ENCODE assay signal across 12 cellular contexts in genomic region chr11:124896071-124896750, GRCh38. TPM values are rescaled to one million over a fixed set of nuclear protein-coding genes. Genes with fewer than 3 reads are reported as not detected.
DNase-seq lines count a peak whose midpoint lies in the region; ATAC-seq and TF ChIP-seq lines count a peak whose summit lies in the region.
"Had no signal": no experiment of that assay in that cellular context is flagged by ENCODE, and none has a peak within 500 bp of the region (broad histone marks: within the 10 kb centered on the region; RNA-seq: fewer than 3 reads in every experiment).

No MANE protein-coding gene starts in this region.

- intact Hi-C loops in dorsolateral prefrontal cortex (cut with DNase I) (no loop called here), upper lobe of right lung (cut with DNase I) (no loop called here)

- H3K36me3 Mint-ChIP-seq in nephron progenitor cell (ENCODE audit: low read depth): no peaks in the 10 kb centered on the region

- H3K27me3 ChIP-seq in dorsolateral prefrontal cortex: no peaks in the 10 kb centered on the region
- H3K27me3 ChIP-seq in upper lobe of right lung: no peaks in the 10 kb centered on the region

- peaks cover 40% of the 10 kb centered on the region for H3K4me1 ChIP-seq in upper lobe of right lung

- peak overlapping the region in 49 of 59 donors; percentile 22 to 93 (median 87) for H3K27ac ChIP-seq in dorsolateral prefrontal cortex
- H3K27ac ChIP-seq in upper lobe of right lung: peak overlapping the region; percentile 79

- peak; percentile 52 for DNase-seq in activated CD8-positive, alpha-beta memory T cell treated with anti-CD3 and anti-CD28 coated beads for 24 hours
- no peak for DNase-seq in activated CD8-positive, alpha-beta memory T cell treated with anti-CD3 and anti-CD28 coated beads, Interleukin-2, amount 50 U/mL, for 48 hours
- DNase-seq in dorsolateral prefrontal cortex (no peak), nephron progenitor cell (no peak), upper lobe of right lung (no peak), NCI-H69 (lab: John Stamatoyannopoulos, UW) (no peak), NCI-H1417 treated with DMSO at 0.1 percent for 48 hours (lab: John Stamatoyannopoulos, UW) (no peak), OCI-M1 (lab: John Stamatoyannopoulos, UW) (no peak)
- DNase-seq: activated CD4-positive, alpha-beta T cell treated with anti-CD3 and anti-CD28 coated beads, Interleukin-2, amount 10 ng/mL, durations not matched to agents 24 days and 14 days; T-helper 1 cell had no signal

- H3K4me3 ChIP-seq in dorsolateral prefrontal cortex (peak overlapping the region in 37 of 59 donors; percentile 2 to 55 (median 31)), upper lobe of right lung (peak overlapping the region; percentile 50)

- H3K9me3 ChIP-seq in upper lobe of right lung: no peaks in the 10 kb centered on the region

- peaks cover 49% of the 10 kb centered on the region for H3K4me1 Mint-ChIP-seq in nephron progenitor cell
- H3K4me1 Mint-ChIP-seq: activated T-helper 17 cell treated with anti-CD3 and anti-CD28 coated beads, Interleukin-2, amount 50 U/mL, for 72 hours had no signal

- TF ChIP-seq CTCF in dorsolateral prefrontal cortex (IDR thresholded peaks at IDR 0.05 in 54 of 56, conservative IDR thresholded peaks at IDR 0.05 in 2 of 56; ENCODE audit: low read depth in 1 of 56, partially characterized antibody in 56 of 56): no peak
- no peak for TF ChIP-seq CTCF in nephron progenitor cell (IDR thresholded peaks at IDR 0.05)
- TF ChIP-seq CTCF in upper lobe of right lung (IDR thresholded peaks at IDR 0.05): no peak

- peaks cover 29% of the 10 kb centered on the region for H3K27me3 Mint-ChIP-seq in nephron progenitor cell (ENCODE audit: low read depth, poor library complexity)

- ATAC-seq in upper lobe of right lung: no peak
- ATAC-seq: activated T-helper 17 cell treated with anti-CD3 and anti-CD28 coated beads, Interleukin-2, amount 50 U/mL, for 72 hours had no signal

- no peak overlapping the region for H3K4me3 Mint-ChIP-seq in nephron progenitor cell
- H3K4me3 Mint-ChIP-seq: activated CD4-positive, alpha-beta T cell treated with anti-CD3 and anti-CD28 coated beads, Interleukin-2, amount 10 ng/mL, durations not matched to agents 24 days and 14 days; activated T-helper 17 cell treated with anti-CD3 and anti-CD28 coated beads, Interleukin-2, amount 50 U/mL, for 72 hours had no signal

- H3K36me3 ChIP-seq in upper lobe of right lung: no peaks in the 10 kb centered on the region

- H3K27ac Mint-ChIP-seq in nephron progenitor cell: peak overlapping the region; percentile 86
- H3K27ac Mint-ChIP-seq: activated CD4-positive, alpha-beta T cell treated with anti-CD3 and anti-CD28 coated beads, Interleukin-2, amount 10 ng/mL, durations not matched to agents 24 days and 14 days; activated T-helper 17 cell treated with anti-CD3 and anti-CD28 coated beads, Interleukin-2, amount 50 U/mL, for 72 hours had no signal

- H3K9me3 Mint-ChIP-seq in nephron progenitor cell: no peaks in the 10 kb centered on the region
- H3K9me3 Mint-ChIP-seq: activated CD4-positive, alpha-beta T cell treated with anti-CD3 and anti-CD28 coated beads, Interleukin-2, amount 10 ng/mL, durations not matched to agents 24 days and 14 days; activated T-helper 17 cell treated with anti-CD3 and anti-CD28 coated beads, Interleukin-2, amount 50 U/mL, for 72 hours had no signal

RNA-seq across cellular contexts. Expression of gene ROBO4, which starts 1.5 kb away (rescaled TPM):
- total RNA-seq in dorsolateral prefrontal cortex: 10 to 100 TPM in 87 of 120 experiments, 1 to 10 TPM in 33; 5.0 to 28.8 (median 11.9) TPM
- 75.0 TPM for total RNA-seq in upper lobe of right lung
- total RNA-seq: activated CD4-positive, alpha-beta T cell treated with anti-CD3 and anti-CD28 coated beads, Interleukin-2, amount 10 ng/mL, durations not matched to agents 24 days and 14 days; activated T-helper 17 cell treated with anti-CD3 and anti-CD28 coated beads, Interleukin-2, amount 50 U/mL, for 72 hours had no signal

RNA-seq across cellular contexts. Expression of gene HEPN1, which starts 22.8 kb away (rescaled TPM):
- total RNA-seq in dorsolateral prefrontal cortex (under 1 TPM in 18 of 120 experiments, not detected in 102; 0.27 to 0.80 (median 0.43) TPM), upper lobe of right lung (not detected)
- total RNA-seq: activated CD4-positive, alpha-beta T cell treated with anti-CD3 and anti-CD28 coated beads, Interleukin-2, amount 10 ng/mL, durations not matched to agents 24 days and 14 days; activated T-helper 17 cell treated with anti-CD3 and anti-CD28 coated beads, Interleukin-2, amount 50 U/mL, for 72 hours; subcutaneous adipose tissue had no signal

RNA-seq across cellular contexts. Expression of gene ROBO3, which starts 31.0 kb away (rescaled TPM):
- total RNA-seq in dorsolateral prefrontal cortex (10 to 100 TPM; 18.0 to 58.3 (median 28.9) TPM), upper lobe of right lung (12.6 TPM)

RNA-seq across cellular contexts. Expression of gene HEPACAM, which starts 39.6 kb away (rescaled TPM):
- total RNA-seq in dorsolateral prefrontal cortex (100 to 1,000 TPM in 119 of 120 experiments, 10 to 100 TPM in 1; 70.8 to 353 (median 174) TPM), upper lobe of right lung (0.14 TPM)
- total RNA-seq: activated CD4-positive, alpha-beta T cell treated with anti-CD3 and anti-CD28 coated beads, Interleukin-2, amount 10 ng/mL, durations not matched to agents 24 days and 14 days; activated T-helper 17 cell treated with anti-CD3 and anti-CD28 coated beads, Interleukin-2, amount 50 U/mL, for 72 hours had no signal

RNA-seq across cellular contexts. Expression of gene CCDC15, which starts 57.8 kb away (rescaled TPM):
- 1 to 10 TPM in 92 of 120 experiments, under 1 TPM in 28; 0.52 to 3.4 (median 1.4) TPM for total RNA-seq in dorsolateral prefrontal cortex
- total RNA-seq in upper lobe of right lung: 1.5 TPM
